ENCODE assay signal across 9 cellular contexts in genomic region chr6:52498538-52499017, GRCh38.
DNase-seq lines count a peak whose midpoint lies in the region; ATAC-seq, FAIRE-seq and TF ChIP-seq lines count a peak whose summit lies in the region.
"Had no signal": no experiment of that assay in that cellular context is flagged by ENCODE, and none has a peak within 500 bp of the region (broad histone marks: within the 10 kb centered on the region; RNA-seq: fewer than 3 reads in every experiment).

No MANE protein-coding gene starts in this region.

- TF ChIP-seq POLR2A in H1 (IDR thresholded peaks at IDR 0.05; ENCODE audit: control extremely low read depth in 1 of 2, low read depth in 2 of 2, low read length in 2 of 2) = no peak

- no peak overlapping the region for H3K9ac ChIP-seq in H1 (replicated peaks in 1 of 4; ENCODE audit: extremely low read depth in 1 of 4, low read depth in 3 of 4, low read length in 3 of 4)

- H3K79me1 ChIP-seq in H1 (ENCODE audit: low read depth, low read length) = no peaks in the 10 kb centered on the region

- no peak overlapping the region for H3K14ac ChIP-seq in H1 (ENCODE audit: insufficient read length)

- H3K4ac ChIP-seq in H1 (replicated peaks; ENCODE audit: insufficient read length, low read depth, low read length) = no peak overlapping the region

- no peaks in the 10 kb centered on the region for H3K9me3 ChIP-seq in H1 (ENCODE audit: insufficient read depth in 2 of 2, low read depth in 1 of 2, low read length in 1 of 2)

- H4K5ac ChIP-seq in H1 (ENCODE audit: insufficient read length, low read depth, low read length) = no peak overlapping the region

- H3K9me3 Mint-ChIP-seq in GM23338 = no peaks in the 10 kb centered on the region

- peaks cover 22% of the 10 kb centered on the region for H3K36me3 Mint-ChIP-seq in GM23338 (ENCODE audit: low read depth)

- H3K4me3 ChIP-seq in H1 (ENCODE audit: extremely low read depth in 1 of 4, insufficient read depth in 2 of 4, low read depth in 3 of 4, low read length in 4 of 4) (no peak overlapping the region), GM23338 (no peak overlapping the region)

- no peak overlapping the region for H3K27ac ChIP-seq in H1 (ENCODE audit: low read depth, low read length)
- no peak overlapping the region for H3K27ac ChIP-seq in GM23338 (ENCODE audit: low read depth)

- TF ChIP-seq RAD21 in H1 (IDR thresholded peaks at IDR 0.05 in 1 of 2, conservative IDR thresholded peaks at IDR 0.05 in 1 of 2; ENCODE audit: low read depth in 2 of 2, low read length in 2 of 2) = no peak

- no peak overlapping the region for H3K23ac ChIP-seq in H1 (ENCODE audit: insufficient read length)

- H2AFZ ChIP-seq in H1 (ENCODE audit: low read length) = no peak overlapping the region
- H2AFZ ChIP-seq in GM23338 = no peak overlapping the region

- TF ChIP-seq CTCF in H1 (IDR thresholded peaks at IDR 0.05; ENCODE audit: control extremely low read depth in 1 of 3, insufficient read depth in 1 of 3, low read depth in 1 of 3, low read length in 3 of 3) (no peak), GM23338 (conservative IDR thresholded peaks at IDR 0.05; ENCODE audit: low read depth in 2 of 2) (no peak)

- no peaks in the 10 kb centered on the region for H3K27me3 ChIP-seq in H1 (replicated peaks in 1 of 4; ENCODE audit: control insufficient read depth in 3 of 4, extremely low read depth in 1 of 4, insufficient read depth in 3 of 4, low read length in 3 of 4)
- H3K27me3 ChIP-seq in GM23338 (ENCODE audit: insufficient read depth) = no peaks in the 10 kb centered on the region

- H3F3A ChIP-seq in GM23338 (replicated peaks; ENCODE audit: low read depth) = no peaks in the 10 kb centered on the region

- H2BK5ac ChIP-seq in H1 (ENCODE audit: low read depth, low read length) = no peak overlapping the region

- intact Hi-C loops in Right ventricle myocardium superior (cut with DNase I) = no loop called here
- intact Hi-C loops in cardiac septum (cut with DNase I) = loop anchor here (2.0 kb wide), 1 partner anchor 82 kb away; no protein-coding TSS in a partner anchor

- H3K18ac ChIP-seq in H1 (ENCODE audit: extremely low read depth, low read length) = 0 out of 2 replicates have a peak overlapping the region, but pooled peaks have one; percentile 38

- H3K79me2 ChIP-seq in H1 (ENCODE audit: control insufficient read depth in 1 of 2, insufficient read depth in 2 of 2, low read length in 2 of 2) (no peaks in the 10 kb centered on the region), GM23338 (replicated peaks; ENCODE audit: insufficient read depth) (no peaks in the 10 kb centered on the region)

- TF ChIP-seq EP300 in H1 (IDR thresholded peaks at IDR 0.05; ENCODE audit: borderline replicate concordance in 1 of 2, low read depth in 2 of 2, low read length in 2 of 2) = no peak

- H4K91ac ChIP-seq in H1 (replicated peaks; ENCODE audit: insufficient read length, low read length) = no peak overlapping the region

- no peak overlapping the region for H3K4me3 Mint-ChIP-seq in GM23338

- POLR2A ChIA-PET in H1 (lab: Charles Lee; ENCODE audit: partially characterized antibody) = interaction anchor here (1.5 kb wide), 2 partner anchors 10 to 78 kb away, joined by 5 read pairs; no protein-coding TSS in a partner anchor

- no peak overlapping the region for H4K8ac ChIP-seq in H1 (ENCODE audit: extremely low read depth, insufficient read depth, low read length)

- H3K4me1 Mint-ChIP-seq in GM23338 = peaks cover 14% of the 10 kb centered on the region

- peaks cover 15% of the 10 kb centered on the region for H3K27me3 Mint-ChIP-seq in GM23338 (ENCODE audit: insufficient read depth, low read depth, poor library complexity)

- ATAC-seq in Right ventricle myocardium superior (ENCODE audit: poor library complexity) (peak; percentile 7), HG03108 (IDR thresholded peaks at IDR 0.05; ENCODE audit: unreplicated experiment) (peak; percentile 33), GM23338 (no peak)

- no peak for FAIRE-seq in H1 (lab: Jason Lieb, UNC)

- H4K20me1 ChIP-seq in H1 (replicated peaks in 1 of 2; ENCODE audit: control insufficient read depth in 1 of 2, insufficient read depth in 2 of 2, low read length in 2 of 2) = no peaks in the 10 kb centered on the region
- H4K20me1 ChIP-seq in GM23338 (replicated peaks; ENCODE audit: insufficient read depth) = no peaks in the 10 kb centered on the region

- H2BK15ac ChIP-seq in H1 (ENCODE audit: low read length) = no peak overlapping the region

- H3K4me2 ChIP-seq in H1 (ENCODE audit: insufficient read depth in 1 of 2, low read depth in 2 of 2, low read length in 2 of 2) (no peak overlapping the region), GM23338 (no peak overlapping the region)

- H3K36me3 ChIP-seq in H1 (ENCODE audit: control insufficient read depth in 2 of 4, insufficient read depth in 4 of 4, low read length in 3 of 4) (peaks cover 0 to 5% (median 0%) of the 10 kb centered on the region in 4 experiments; a peak in 1 of 8 replicates), GM23338 (ENCODE audit: insufficient read depth) (no peaks in the 10 kb centered on the region)

- H3K9me2 ChIP-seq in GM23338 (ENCODE audit: insufficient read depth) = no peaks in the 10 kb centered on the region

- DNase-seq in Right ventricle myocardium superior (no peak), cardiac septum (ENCODE audit: low spot score) (no peak), H1 (ENCODE audit: low read depth in 1 of 2, low spot score in 2 of 2) (no peak), GM23338 (ENCODE audit: low spot score) (no peak), middle frontal gyrus (ENCODE audit: extremely low spot score, low spot score) (no peak)
- no peak for DNase-seq in stimulated activated CD4-positive, alpha-beta T cell treated with anti-CD3 and anti-CD28 coated beads, Interleukin-12 subunit alpha, Interleukin-12 subunit beta, amount 100 ng/mL, for 4 hours
- no peak for DNase-seq in activated CD4-positive, CD25-positive, alpha-beta regulatory T cell treated with anti-CD3 and anti-CD28 coated beads, Interleukin-2, amount 50 U/mL, for 72 hours
- DNase-seq: retina had no signal

- no peak overlapping the region for H2AK5ac ChIP-seq in H1 (ENCODE audit: low read depth, low read length)

- WGBS in H1 (ENCODE audit: extremely low coverage in 1 of 2, insufficient coverage in 1 of 2, insufficient read length in 1 of 2, insufficient replicate concordance in 2 of 2, low coverage in 1 of 2, low lambda C conversion rate in 2 of 2, missing lambda C conversion rate in 1 of 2), 2 experiments = 88% methylated on average over 10 of the region's 11 CpGs; no CpG with 5 or more reads in 1 of the 2 experiments

- H2BK120ac ChIP-seq in H1 (replicated peaks; ENCODE audit: low read depth, low read length) = no peak overlapping the region

- no peaks in the 10 kb centered on the region for H3K23me2 ChIP-seq in H1 (ENCODE audit: low read depth, low read length)

- no peak overlapping the region for H3K56ac ChIP-seq in H1 (replicated peaks; ENCODE audit: insufficient read length, low read depth, low read length)

- no peak overlapping the region for H3K27ac Mint-ChIP-seq in GM23338

- H2BK12ac ChIP-seq in H1 (ENCODE audit: low read depth, low read length) = no peak overlapping the region

- CTCF ChIA-PET in H1 (lab: Charles Lee; ENCODE audit: partially characterized antibody) = interaction anchor here (0.7 to 3.0 kb wide), 10 partner anchors 14 to 164 kb away, joined by 3 to 10 read pairs (median 4); no protein-coding TSS in a partner anchor

- no peak overlapping the region for H2BK20ac ChIP-seq in H1 (ENCODE audit: low read length)

- H3K4me1 ChIP-seq in H1 (replicated peaks in 1 of 4; ENCODE audit: control insufficient read depth in 3 of 4, insufficient read depth in 4 of 4, low read length in 3 of 4) = peaks cover 0 to 6% (median 1%) of the 10 kb centered on the region in 4 experiments; a peak in 4 of 7 replicates
- H3K4me1 ChIP-seq in GM23338 (ENCODE audit: insufficient read depth) = no peaks in the 10 kb centered on the region

TF ChIP-seq in H1, 55 proteins besides CTCF, POLR2A, EP300 and RAD21 (continues in another document):
- TF ChIP-seq GABPA (IDR thresholded peaks at IDR 0.05; ENCODE audit: borderline replicate concordance, insufficient read depth, low read length) (no peak), CHD2 (IDR thresholded peaks at IDR 0.05; ENCODE audit: low read length) (no peak), EGR1 (IDR thresholded peaks at IDR 0.05; ENCODE audit: borderline replicate concordance, low read depth, low read length) (no peak), TEAD4 (IDR thresholded peaks at IDR 0.05; ENCODE audit: low read depth, low read length) (no peak), RXRA (IDR thresholded peaks at IDR 0.05; ENCODE audit: insufficient read depth, low read depth, low read length) (no peak), MAFK (IDR thresholded peaks at IDR 0.05; ENCODE audit: low read depth, low read length) (no peak), CBX8 (IDR thresholded peaks at IDR 0.05; ENCODE audit: borderline replicate concordance, low read depth, low read length) (no peak), MAX (IDR thresholded peaks at IDR 0.05) (no peak), BCL11A (IDR thresholded peaks at IDR 0.05; ENCODE audit: low read depth in 2 of 2, low read length in 2 of 2) (no peak), KDM5A (IDR thresholded peaks at IDR 0.05; ENCODE audit: low read length) (no peak), SP4 (IDR thresholded peaks at IDR 0.05; ENCODE audit: low read length) (no peak)

TF ChIP-seq in GM23338, 12 proteins besides CTCF, POLR2A, EP300 and RAD21 (continues in another document):
- no peak for TF ChIP-seq ZNF114 (CRISPR knock-in tag; IDR thresholded peaks at IDR 0.05)
- no peak for TF ChIP-seq JUNB (IDR thresholded peaks at IDR 0.05; ENCODE audit: unreplicated experiment)
